Comparison of ENCODE assay signal across 21 cellular contexts in the genomic region with DNA sequence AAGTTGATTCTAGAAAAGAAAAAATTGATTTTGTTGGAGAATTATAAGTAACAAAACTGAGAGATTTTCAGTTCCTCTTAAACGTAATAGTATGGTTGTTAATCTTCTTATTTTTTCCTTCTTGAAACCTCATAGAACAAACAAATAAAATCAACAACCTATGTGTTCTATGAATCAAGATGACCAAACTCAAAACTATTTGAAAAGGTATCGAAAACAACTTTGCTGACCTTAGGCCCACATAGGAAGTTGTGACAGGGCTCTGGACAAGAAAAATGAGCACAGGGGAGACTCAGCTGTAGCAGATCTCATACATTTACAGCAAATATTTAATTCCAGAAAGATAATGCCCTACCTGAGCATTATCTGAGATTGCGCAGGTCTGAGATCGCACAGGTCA.
"Had no signal": no experiment of that assay in that cellular context is flagged by ENCODE, and none has a peak within 500 bp of the region (broad histone marks: within the 10 kb centered on the region; RNA-seq: fewer than 3 reads in every experiment).

No MANE protein-coding gene starts in this region.

- H3K4me1 ChIP-seq: psoas muscle, sigmoid colon, stomach, thyroid gland had no signal

- H3K27ac Mint-ChIP-seq: effector memory CD8-positive, alpha-beta T cell; memory B cell; natural killer cell; stimulated activated effector memory CD8-positive, alpha-beta T cell treated with anti-CD3 and anti-CD28 coated beads, Interleukin-12 subunit alpha, Interleukin-12 subunit beta, amount 100 ng/mL, for 72 hours; type B pancreatic cell had no signal

- H3K4me1 Mint-ChIP-seq: memory B cell; natural killer cell; stimulated activated effector memory CD8-positive, alpha-beta T cell treated with anti-CD3 and anti-CD28 coated beads, Interleukin-12 subunit alpha, Interleukin-12 subunit beta, amount 100 ng/mL, for 72 hours had no signal

- H3K9me3 Mint-ChIP-seq: effector memory CD8-positive, alpha-beta T cell; type B pancreatic cell had no signal

- H3K36me3 Mint-ChIP-seq: memory B cell; natural killer cell; stimulated activated effector memory CD8-positive, alpha-beta T cell treated with anti-CD3 and anti-CD28 coated beads, Interleukin-12 subunit alpha, Interleukin-12 subunit beta, amount 100 ng/mL, for 72 hours; type B pancreatic cell had no signal

- H3K4me3 Mint-ChIP-seq: effector memory CD8-positive, alpha-beta T cell; memory B cell; natural killer cell; stimulated activated effector memory CD8-positive, alpha-beta T cell treated with anti-CD3 and anti-CD28 coated beads, Interleukin-12 subunit alpha, Interleukin-12 subunit beta, amount 100 ng/mL, for 72 hours; type B pancreatic cell had no signal

- H3K9me3 ChIP-seq: ovary, psoas muscle, sigmoid colon, thyroid gland had no signal

- H2AFZ ChIP-seq: hepatocyte had no signal

- H3K27me3 ChIP-seq: hepatocyte, ovary, sigmoid colon, stomach, thyroid gland had no signal

- DNase-seq: effector memory CD8-positive, alpha-beta T cell; kidney; natural killer cell; occipital lobe; ovary; posterior cingulate gyrus; psoas muscle; right cardiac atrium; sigmoid colon; stimulated activated CD4-positive, alpha-beta T cell treated with anti-CD3 and anti-CD28 coated beads, Interleukin-2, amount 100 ng/mL, for 24 hours; stimulated activated CD4-positive, alpha-beta T cell treated with anti-CD3 and anti-CD28 coated beads, Interleukin-4, amount 100 ng/mL, for 24 hours; stimulated activated naive CD4-positive, alpha-beta T cell treated with Interleukin-2 at 50 U/mL for 16 hours; stomach; thyroid gland had no signal

- H3K4me2 ChIP-seq: hepatocyte had no signal

- H3K4me3 ChIP-seq: coronary artery, hepatocyte, lung, ovary, psoas muscle, sigmoid colon, stomach, thyroid gland had no signal

- H3K27me3 Mint-ChIP-seq: type B pancreatic cell had no signal

- ATAC-seq: effector memory CD8-positive, alpha-beta T cell; left lobe of liver; natural killer cell; psoas muscle; right cardiac atrium; stimulated activated effector memory CD8-positive, alpha-beta T cell treated with anti-CD3 and anti-CD28 coated beads, Interleukin-12 subunit alpha, Interleukin-12 subunit beta, amount 100 ng/mL, for 72 hours had no signal

- H3K36me3 ChIP-seq: ovary, sigmoid colon, stomach, thyroid gland had no signal

- H3K79me2 ChIP-seq: hepatocyte had no signal

- H3K27ac ChIP-seq: coronary artery, hepatocyte, ovary, psoas muscle, sigmoid colon, stomach, thyroid gland had no signal
